In genomic region chr22:24162377-24162927, GRCh38 we compare ENCODE assay signal across 11 cellular contexts. TPM values are rescaled to one million over a fixed set of nuclear protein-coding genes. Genes with fewer than 3 reads are reported as not detected.
DNase-seq lines count a peak whose midpoint lies in the region; ATAC-seq, FAIRE-seq and TF ChIP-seq lines count a peak whose summit lies in the region.
"Had no signal": no experiment of that assay in that cellular context is flagged by ENCODE, and none has a peak within 500 bp of the region (broad histone marks: within the 10 kb centered on the region; RNA-seq: fewer than 3 reads in every experiment).

No MANE protein-coding gene starts in this region.

- peak; percentile 46 for ATAC-seq in Right ventricle myocardium inferior
- ATAC-seq in activated CD8-positive, alpha-beta T cell treated with anti-CD3 and anti-CD28 coated beads, Interleukin-2, amount 10 ng/mL, durations not matched to agents 7 days and 5 days: no peak
- no peak for ATAC-seq in HG02885 (IDR thresholded peaks at IDR 0.05; ENCODE audit: poor library complexity, unreplicated experiment)

- TF ChIP-seq CTCF in right atrium auricular region (IDR thresholded peaks at IDR 0.05) (no peak), GM13977 (IDR thresholded peaks at IDR 0.05; ENCODE audit: extremely low read depth, insufficient read depth, missing control alignments) (no peak)

- no peak overlapping the region for H3K4me3 Mint-ChIP-seq in activated CD8-positive, alpha-beta T cell treated with anti-CD3 and anti-CD28 coated beads, Interleukin-2, amount 10 ng/mL, durations not matched to agents 7 days and 5 days

- H3K36me3 ChIP-seq in right atrium auricular region: peaks cover 28% of the 10 kb centered on the region

- H3K27me3 Mint-ChIP-seq in activated CD8-positive, alpha-beta T cell treated with anti-CD3 and anti-CD28 coated beads, Interleukin-2, amount 10 ng/mL, durations not matched to agents 7 days and 5 days (ENCODE audit: low read depth): no peaks in the 10 kb centered on the region

- no peaks in the 10 kb centered on the region for H3K9me3 ChIP-seq in right atrium auricular region

- H3K4me1 ChIP-seq in right atrium auricular region: peaks cover 0 to 91% of the 10 kb centered on the region in 2 donors

- CTCF ChIA-PET in activated CD8-positive, alpha-beta T cell treated with anti-CD3 and anti-CD28 coated beads, Interleukin-2, amount 10 ng/mL, durations not matched to agents 7 days and 5 days (lab: Charles Lee): no interaction called here

- H3K4me1 Mint-ChIP-seq in activated CD8-positive, alpha-beta T cell treated with anti-CD3 and anti-CD28 coated beads, Interleukin-2, amount 10 ng/mL, durations not matched to agents 7 days and 5 days (ENCODE audit: low read depth): peaks cover 35% of the 10 kb centered on the region

- H3K36me3 Mint-ChIP-seq in activated CD8-positive, alpha-beta T cell treated with anti-CD3 and anti-CD28 coated beads, Interleukin-2, amount 10 ng/mL, durations not matched to agents 7 days and 5 days (ENCODE audit: low read depth): peaks cover 34% of the 10 kb centered on the region

- H3K27ac ChIP-seq in right atrium auricular region: peak overlapping the region; percentile 91 to 94
- H3K27ac ChIP-seq: cardiac muscle cell had no signal

- peak; percentile 88 for FAIRE-seq in urothelium cell line (lab: Jason Lieb, UNC)
- FAIRE-seq: keratinocyte had no signal

- no peak overlapping the region for H3K4me3 ChIP-seq in right atrium auricular region
- H3K4me3 ChIP-seq: cardiac muscle cell had no signal

- DNase-seq in Right ventricle myocardium inferior (ENCODE audit: missing footprints): no peak
- DNase-seq in cardiac septum (ENCODE audit: low spot score): no peak
- DNase-seq in activated CD8-positive, alpha-beta T cell treated with anti-CD3 and anti-CD28 coated beads, Interleukin-2, amount 10 ng/mL, durations not matched to agents 7 days and 5 days: no peak
- no peak for DNase-seq in right atrium auricular region (ENCODE audit: low spot score)
- DNase-seq in urothelium cell line (ENCODE audit: low spot score): no peak
- no peak for DNase-seq in GM13977 (ENCODE audit: low spot score)
- DNase-seq in UCSD-AML1 (lab: John Stamatoyannopoulos, UW; ENCODE audit: unreplicated experiment): no peak
- DNase-seq: T-helper 9 cell had no signal

- H3K27ac Mint-ChIP-seq in activated CD8-positive, alpha-beta T cell treated with anti-CD3 and anti-CD28 coated beads, Interleukin-2, amount 10 ng/mL, durations not matched to agents 7 days and 5 days: peak overlapping the region; percentile 61

- H3K9me3 Mint-ChIP-seq in activated CD8-positive, alpha-beta T cell treated with anti-CD3 and anti-CD28 coated beads, Interleukin-2, amount 10 ng/mL, durations not matched to agents 7 days and 5 days (ENCODE audit: insufficient read depth): no peaks in the 10 kb centered on the region

- in situ Hi-C loops in GM13977 (cut with MboI; ENCODE audit: low pct_unique_long_range_greater_than_20kb, low sequenced_read_pairs, unreplicated experiment): no loop called here

- POLR2A ChIA-PET in activated CD8-positive, alpha-beta T cell treated with anti-CD3 and anti-CD28 coated beads, Interleukin-2, amount 10 ng/mL, durations not matched to agents 7 days and 5 days (lab: Charles Lee): no interaction called here

- intact Hi-C loops in Right ventricle myocardium inferior (cut with DNase I) (no loop called here), cardiac septum (cut with DNase I) (loop anchor here (5.0 kb wide), 1 partner anchor 155 kb away; the partner anchor contains the start of gene GSTT4)

- no peaks in the 10 kb centered on the region for H3K27me3 ChIP-seq in right atrium auricular region
- H3K27me3 ChIP-seq: cardiac muscle cell had no signal

RNA-seq across cellular contexts. Expression of gene SUSD2, which starts 18.8 kb away (rescaled TPM):
- total RNA-seq in Right ventricle myocardium inferior (2.8 TPM), cardiac septum (3.1 TPM), right atrium auricular region (1 to 10 TPM; 4.9 to 9.5 TPM)
- 1 to 10 TPM; 1.3 to 1.9 TPM for total RNA-seq in activated CD8-positive, alpha-beta T cell treated with anti-CD3 and anti-CD28 coated beads, Interleukin-2, amount 10 ng/mL, durations not matched to agents 7 days and 5 days
